ENCODE assay signal across 22 cellular contexts in genomic region chr3:126539558-126540250, GRCh38. TPM values are rescaled to one million over a fixed set of nuclear protein-coding genes. Genes with fewer than 3 reads are reported as not detected.
DNase-seq lines count a peak whose midpoint lies in the region; ATAC-seq and TF ChIP-seq lines count a peak whose summit lies in the region.
"Had no signal": no experiment of that assay in that cellular context is flagged by ENCODE, and none has a peak within 500 bp of the region (broad histone marks: within the 10 kb centered on the region; RNA-seq: fewer than 3 reads in every experiment).

No MANE protein-coding gene starts in this region.

- H4K5ac ChIP-seq in IMR-90 (ENCODE audit: low read depth, low read length) = no peak overlapping the region; the same call in 1 of the 2 replicates

- H3K79me1 ChIP-seq in IMR-90 (ENCODE audit: low read depth in 1 of 2, low read length in 2 of 2) = no peaks in the 10 kb centered on the region

- no peaks in the 10 kb centered on the region; the same call in 1 of the 2 replicates for H4K20me1 ChIP-seq in DND-41 (ENCODE audit: insufficient read depth, low read length)
- H4K20me1 ChIP-seq in IMR-90 (ENCODE audit: insufficient read depth, low read length) = no peaks in the 10 kb centered on the region
- no peaks in the 10 kb centered on the region for H4K20me1 ChIP-seq in fibroblast of lung (ENCODE audit: control insufficient read depth, extremely low read depth, insufficient read depth, low read length)

- peak overlapping the region; percentile 54; the same call in 1 of the 3 replicates for H2BK15ac ChIP-seq in IMR-90 (ENCODE audit: low read depth, low read length)

- CTCF ChIA-PET in IMR-90 (lab: Yijun Ruan, JAX) = no interaction called here

- TF ChIP-seq CTCF in DND-41 (IDR thresholded peaks at IDR 0.05; ENCODE audit: borderline replicate concordance, extremely low read depth, low read length, poor library complexity, severe bottlenecking) = no peak
- no peak for TF ChIP-seq CTCF in IMR-90 (conservative IDR thresholded peaks at IDR 0.05; ENCODE audit: low read depth, low read length)
- TF ChIP-seq CTCF in fibroblast of lung (conservative IDR thresholded peaks at IDR 0.05 in 1 of 2, IDR thresholded peaks at IDR 0.05 in 1 of 2; ENCODE audit: low read depth in 1 of 2, low read length in 2 of 2) = no peak

- peak overlapping the region; percentile 71 for H3K4ac ChIP-seq in IMR-90 (ENCODE audit: low read depth, low read length)

- peak overlapping the region; percentile 84 for H2AK9ac ChIP-seq in IMR-90 (replicated peaks; ENCODE audit: low read depth, low read length, poor library complexity)

- peak overlapping the region; percentile 66; the same call in 1 of the 2 replicates for H3K14ac ChIP-seq in IMR-90 (replicated peaks; ENCODE audit: low read depth, low read length)

- in situ Hi-C loops in IMR-90 (cut with MboI; ENCODE audit: low sequenced_read_pairs) = no loop called here

- no peak for TF ChIP-seq POLR2A in IMR-90 (IDR thresholded peaks at IDR 0.05; ENCODE audit: low read depth, low read length)

- intact Hi-C loops in IMR-90 (cut with micrococcal nuclease) = no loop called here
- intact Hi-C loops in posterior vena cava (cut with DNase I) = no loop called here

- H3K9me3 ChIP-seq in DND-41 (ENCODE audit: insufficient read depth, low read length, severe bottlenecking) = no peaks in the 10 kb centered on the region
- H3K9me3 ChIP-seq in IMR-90 (ENCODE audit: control insufficient read depth, insufficient read depth, low read length) = no peaks in the 10 kb centered on the region; the same call in 1 of the 2 replicates
- no peaks in the 10 kb centered on the region for H3K9me3 ChIP-seq in fibroblast of lung (ENCODE audit: control insufficient read depth, insufficient read depth, low read depth, low read length)
- H3K9me3 ChIP-seq: breast epithelium, HAP-1 had no signal

- H2BK20ac ChIP-seq in IMR-90 (ENCODE audit: low read depth, low read length) = peak overlapping the region; percentile 73

- H3K4me1 ChIP-seq in DND-41 (ENCODE audit: insufficient read depth, low read length) (peaks cover 28% of the 10 kb centered on the region), IMR-90 (ENCODE audit: control insufficient read depth, insufficient read depth, low read length) (peaks cover 6% of the 10 kb centered on the region), fibroblast of lung (ENCODE audit: control insufficient read depth, extremely low read depth, insufficient read depth, low read length) (peaks cover 15% of the 10 kb centered on the region)
- H3K4me1 ChIP-seq: breast epithelium, HAP-1 had no signal

- BruUV-seq in IMR-90 (replicated peaks; lab: Mats Ljungman, UMichigan) = no TSS peak

- no peak for TF ChIP-seq RAD21 in IMR-90 (IDR thresholded peaks at IDR 0.05; ENCODE audit: low read length)

- 99% methylated on average over 10 of the region's 10 CpGs; no CpG with 5 or more reads in 1 of the 2 experiments for WGBS in IMR-90 (ENCODE audit: extremely low coverage in 2 of 2, insufficient read length in 1 of 2), 2 experiments

- peaks cover 12% of the 10 kb centered on the region for H3K9me1 ChIP-seq in IMR-90 (ENCODE audit: insufficient read depth, low read length)

- no peak overlapping the region for H4K8ac ChIP-seq in IMR-90 (ENCODE audit: low read depth in 2 of 2, low read length in 2 of 2)

- H2BK120ac ChIP-seq in IMR-90 (ENCODE audit: low read depth, low read length) = peak overlapping the region; percentile 47

- H3K27ac ChIP-seq in DND-41 (ENCODE audit: low read length) (peak overlapping the region; percentile 80), IMR-90 (ENCODE audit: insufficient read depth, low read length) (no peak overlapping the region), fibroblast of lung (ENCODE audit: insufficient read depth, low read length) (peak overlapping the region; percentile 26)
- H3K27ac ChIP-seq: breast epithelium had no signal

- H2BK5ac ChIP-seq in IMR-90 (ENCODE audit: low read depth, low read length, poor library complexity, severe bottlenecking) = peak overlapping the region; percentile 82

- H3K4me3 ChIP-seq in DND-41 (ENCODE audit: low read depth in 1 of 2, low read length in 2 of 2) (no peak overlapping the region), IMR-90 (ENCODE audit: insufficient read depth, low read depth, low read length) (no peak overlapping the region), fibroblast of lung (replicated peaks in 1 of 4; ENCODE audit: control extremely low read depth in 1 of 4, insufficient read depth in 1 of 4, low read depth in 3 of 4, low read length in 4 of 4) (no peak overlapping the region)
- H3K4me3 ChIP-seq: breast epithelium, HAP-1 had no signal

- ATAC-seq in DND-41 (ENCODE audit: insufficient read depth, low read depth) (no peak), IMR-90 (ENCODE audit: low read depth) (no peak), HG02571 (IDR thresholded peaks at IDR 0.05; ENCODE audit: unreplicated experiment) (no peak), HG03469 (IDR thresholded peaks at IDR 0.05; ENCODE audit: unreplicated experiment) (no peak)

- DNase-seq in DND-41 (no peak), IMR-90 (no peak), fibroblast of lung (ENCODE audit: low read depth in 2 of 2) (no peak), posterior vena cava (ENCODE audit: low spot score) (peak; percentile 58), NCI-H1930 (lab: John Stamatoyannopoulos, UW) (no peak), CD1c-positive myeloid dendritic cell (ENCODE audit: extremely low spot score) (no peak)
- DNase-seq: activated naive CD4-positive, alpha-beta T cell; DMS79 treated with DMSO at 0.1 percent for 48 hours; effector CD8-positive, alpha-beta T cell; Karpas-422; NCI-H1694; NCI-H524; stimulated activated CD4-positive, alpha-beta T cell treated with anti-CD3 and anti-CD28 coated beads, Interleukin-4, amount 100 ng/mL, for 24 hours had no signal

- H2AFZ ChIP-seq in DND-41 (ENCODE audit: low read depth, low read length) (no peak overlapping the region), IMR-90 (replicated peaks; ENCODE audit: low read length, poor library complexity) (peak overlapping the region; percentile 65), fibroblast of lung (ENCODE audit: low read length) (no peak overlapping the region)

- peak overlapping the region; percentile 39; the same call in 1 of the 2 replicates for H3K9ac ChIP-seq in DND-41 (ENCODE audit: low read depth, low read length)
- no peak overlapping the region for H3K9ac ChIP-seq in IMR-90 (ENCODE audit: low read depth, low read length)
- no peak overlapping the region for H3K9ac ChIP-seq in fibroblast of lung (ENCODE audit: insufficient read depth, low read length)

- dilution Hi-C loops in IMR-90 (cut with HindIII; ENCODE audit: low sequenced_read_pairs, unreplicated experiment) = no loop called here

- H3K23ac ChIP-seq in IMR-90 (ENCODE audit: low read depth, low read length) = peak overlapping the region; percentile 52; the same call in 1 of the 2 replicates

- no peaks in the 10 kb centered on the region for H3K27me3 ChIP-seq in DND-41 (ENCODE audit: insufficient read depth, low read length, poor library complexity)
- peaks cover 41% of the 10 kb centered on the region for H3K27me3 ChIP-seq in IMR-90 (ENCODE audit: control insufficient read depth, insufficient read depth, low read length)
- peaks cover 21% of the 10 kb centered on the region for H3K27me3 ChIP-seq in fibroblast of lung (ENCODE audit: control insufficient read depth, insufficient read depth, low read length)

- H3K56ac ChIP-seq in IMR-90 (ENCODE audit: extremely low read depth, insufficient read depth, low read length) = no peak overlapping the region

- H3K79me2 ChIP-seq in DND-41 (ENCODE audit: insufficient read depth, low read length) (no peaks in the 10 kb centered on the region), fibroblast of lung (ENCODE audit: control insufficient read depth, insufficient read depth, low read length) (no peaks in the 10 kb centered on the region)

- POLR2A ChIA-PET in IMR-90 (lab: Charles Lee; ENCODE audit: unreplicated experiment) = no interaction called here

- peak overlapping the region; percentile 12; the same call in 1 of the 2 replicates for H3K18ac ChIP-seq in IMR-90 (ENCODE audit: low read depth, low read length)

- H4K91ac ChIP-seq in IMR-90 (ENCODE audit: insufficient read depth, low read depth, low read length) = peak overlapping the region; percentile 49; the same call in 1 of the 2 replicates

- H3K36me3 ChIP-seq in DND-41 (ENCODE audit: insufficient read depth, low read length) (no peaks in the 10 kb centered on the region), IMR-90 (ENCODE audit: control insufficient read depth, insufficient read depth, low read length) (no peaks in the 10 kb centered on the region), fibroblast of lung (ENCODE audit: control insufficient read depth, insufficient read depth, low read length) (no peaks in the 10 kb centered on the region)
- H3K36me3 ChIP-seq: breast epithelium, HAP-1 had no signal

- peak overlapping the region; percentile 99 for H2AK5ac ChIP-seq in IMR-90 (ENCODE audit: low read depth, low read length)

- H3K4me2 ChIP-seq in DND-41 (ENCODE audit: insufficient read depth, low read length) (no peak overlapping the region), IMR-90 (ENCODE audit: low read depth, low read length) (no peak overlapping the region), fibroblast of lung (ENCODE audit: extremely low read depth, insufficient read depth, low read length) (no peak overlapping the region)

RNA-seq across cellular contexts. Expression of gene CHST13, which starts 15.7 kb away (rescaled TPM):
- not detected in 2 replicates for total RNA-seq in IMR-90 (2012; rRNA removed)
- not detected in 2 replicates for polyA plus RNA-seq in IMR-90 (2012; rRNA removed)
- polyA plus RNA-seq in IMR-90 (2012; cell fraction: cytosol; rRNA removed) = 0.02 TPM in 1 of 2 replicates, not detected in the other
- polyA plus RNA-seq in IMR-90 (2012; cell fraction: nucleus; rRNA removed; ENCODE audit: low replicate concordance) = not detected in 2 replicates
- total RNA-seq in fibroblast of lung = under 0.01 TPM in 2 replicates
- not detected in 2 replicates for polyA plus RNA-seq in fibroblast of lung
- polyA plus RNA-seq in fibroblast of lung (2012) = 0.06 TPM in 1 of 2 replicates, not detected in the other
- polyA minus RNA-seq in fibroblast of lung (ENCODE audit: low replicate concordance) = not detected in 2 replicates
- total RNA-seq in posterior vena cava = under 1 TPM; 0.86 to 0.88 TPM
- total RNA-seq: activated CD8-positive, alpha-beta memory T cell treated with anti-CD3 and anti-CD28 coated beads for 36 hours; OCI-LY7 had no signal
- polyA plus RNA-seq: BJ; naive thymus-derived CD4-positive, alpha-beta T cell had no signal

RNA-seq across cellular contexts. Expression of gene C3orf22, which starts 19.0 kb away (rescaled TPM):
- total RNA-seq in IMR-90 (2012; rRNA removed) (not detected in 2 replicates), fibroblast of lung (not detected in 2 replicates), posterior vena cava (not detected)
- polyA plus RNA-seq in IMR-90 (2012; rRNA removed) (not detected in 2 replicates), fibroblast of lung (not detected in 2 replicates)
- polyA plus RNA-seq in IMR-90 (2012; cell fraction: cytosol; rRNA removed) = not detected in 2 replicates
- not detected in 2 replicates for polyA plus RNA-seq in IMR-90 (2012; cell fraction: nucleus; rRNA removed; ENCODE audit: low replicate concordance)
- polyA plus RNA-seq in fibroblast of lung (2012) = not detected in 2 replicates
- polyA minus RNA-seq in fibroblast of lung (ENCODE audit: low replicate concordance) = not detected in 2 replicates
- total RNA-seq: activated CD8-positive, alpha-beta memory T cell treated with anti-CD3 and anti-CD28 coated beads for 36 hours; breast epithelium; liver; naive thymus-derived CD4-positive, alpha-beta T cell; OCI-LY7 had no signal
- polyA plus RNA-seq: BJ; liver; naive thymus-derived CD4-positive, alpha-beta T cell had no signal

RNA-seq across cellular contexts. Expression of gene UROC1, which starts 22.1 kb away (rescaled TPM):
- total RNA-seq in IMR-90 (2012; rRNA removed) (not detected in 2 replicates), fibroblast of lung (not detected in 2 replicates), posterior vena cava (not detected)
- polyA plus RNA-seq in IMR-90 (2012; rRNA removed) (not detected in 2 replicates), fibroblast of lung (not detected in 2 replicates)
- polyA plus RNA-seq in IMR-90 (2012; cell fraction: cytosol; rRNA removed) = not detected in 2 replicates
- polyA plus RNA-seq in IMR-90 (2012; cell fraction: nucleus; rRNA removed; ENCODE audit: low replicate concordance) = not detected in 2 replicates
- not detected in 2 replicates for polyA plus RNA-seq in fibroblast of lung (2012)
- not detected in 2 replicates for polyA minus RNA-seq in fibroblast of lung (ENCODE audit: low replicate concordance)
- total RNA-seq: activated CD8-positive, alpha-beta memory T cell treated with anti-CD3 and anti-CD28 coated beads for 36 hours; breast epithelium; naive thymus-derived CD4-positive, alpha-beta T cell had no signal
- polyA plus RNA-seq: BJ; naive thymus-derived CD4-positive, alpha-beta T cell had no signal
